In genomic region chr5:39074009-39074886, GRCh38 we compare ENCODE assay signal across 8 cellular contexts. TPM values are rescaled to one million over a fixed set of nuclear protein-coding genes. Genes with fewer than 3 reads are reported as not detected.
DNase-seq lines count a peak whose midpoint lies in the region; ATAC-seq lines count a peak whose summit lies in the region.

Gene RICTOR (minus strand): TSS chr5:39074399. CDS start chr5:39074377, 22 bp downstream.

- peak within 1 kb of the TSS; percentile 90 for H3K9ac ChIP-seq in mesendoderm (ENCODE audit: low read length)

- H3K27ac Mint-ChIP-seq in effector memory CD8-positive, alpha-beta T cell: peak within 1 kb of the TSS; percentile 97 to 98

- H3K4ac ChIP-seq in mesendoderm (ENCODE audit: low read depth, low read length): peak within 1 kb of the TSS; percentile 40

- no peaks in the 10 kb centered on the region for H3K79me1 ChIP-seq in mesendoderm (ENCODE audit: low read length)

- no peaks in the 10 kb centered on the region for H3K4me1 ChIP-seq in mesendoderm (ENCODE audit: control insufficient read depth, low read depth, low read length)

- DNase-seq in COLO829 (ENCODE audit: low spot score): peak; percentile 61
- peak; percentile 71 for DNase-seq in HT1080 (ENCODE audit: low read depth)
- peak; percentile 90 for DNase-seq in NOMO-1 (lab: John Stamatoyannopoulos, UW; ENCODE audit: unreplicated experiment in 2 of 2)
- DNase-seq in activated CD8-positive, alpha-beta memory T cell treated with anti-CD3 and anti-CD28 coated beads for 48 hours (ENCODE audit: low read depth in 2 of 3, low spot score in 2 of 3): peak; percentile 83 to 91 (median 89)
- peak; percentile 87 to 88 (median 87) for DNase-seq in effector memory CD8-positive, alpha-beta T cell
- peak; percentile 90 for DNase-seq in mesendoderm
- peak; percentile 85 for DNase-seq in stimulated activated CD8-positive, alpha-beta memory T cell treated with anti-CD3 and anti-CD28 coated beads, Interleukin-15, amount 100 ng/mL, for 1 hour (ENCODE audit: low read depth)

- peak within 1 kb of the TSS; percentile 97 for H3K56ac ChIP-seq in mesendoderm (ENCODE audit: low read length)

- ATAC-seq in GM21367 (IDR thresholded peaks at IDR 0.05; ENCODE audit: unreplicated experiment): peak; percentile 63
- peak; percentile 69 for ATAC-seq in effector memory CD8-positive, alpha-beta T cell (replicated peaks)

- peak within 1 kb of the TSS; percentile 35 for H3K23ac ChIP-seq in mesendoderm (ENCODE audit: low read length)

- H3K36me3 Mint-ChIP-seq in effector memory CD8-positive, alpha-beta T cell (ENCODE audit: insufficient read depth): peaks cover 22% of the 10 kb centered on the region

- no CpG with 5 or more reads among the region's 99 CpGs for WGBS in mesendoderm (ENCODE audit: extremely low coverage, insufficient coverage, low lambda C conversion rate)

- peak within 1 kb of the TSS; percentile 90 to 94 for H3K4me3 Mint-ChIP-seq in effector memory CD8-positive, alpha-beta T cell

- peaks cover 0 to 11% of the 10 kb centered on the region in 2 donors for H3K27me3 Mint-ChIP-seq in effector memory CD8-positive, alpha-beta T cell

- H3K4me1 Mint-ChIP-seq in effector memory CD8-positive, alpha-beta T cell (ENCODE audit: low read depth in 2 of 2): peaks cover 10 to 29% of the 10 kb centered on the region in 2 donors

- H3K18ac ChIP-seq in mesendoderm (ENCODE audit: low read length): peak within 1 kb of the TSS; percentile 81

- H3K36me3 ChIP-seq in mesendoderm (ENCODE audit: control insufficient read depth, insufficient read depth, low read length): no peaks in the 10 kb centered on the region

- no peak within 1 kb of the TSS for H4K5ac ChIP-seq in mesendoderm (ENCODE audit: low read length)

- H3K27me3 ChIP-seq in mesendoderm (ENCODE audit: insufficient read depth, low read length, poor library complexity): no peaks in the 10 kb centered on the region

- peak within 1 kb of the TSS; percentile 34 for H2BK120ac ChIP-seq in mesendoderm (ENCODE audit: low read depth, low read length)

- no peaks in the 10 kb centered on the region for H3K9me3 Mint-ChIP-seq in effector memory CD8-positive, alpha-beta T cell

- peak within 1 kb of the TSS; percentile 76 for H3K4me3 ChIP-seq in mesendoderm (ENCODE audit: low read length)

- peak within 1 kb of the TSS; percentile 99 for H3K27ac ChIP-seq in mesendoderm (ENCODE audit: low read depth, low read length)

- H2BK15ac ChIP-seq in mesendoderm (replicated peaks; ENCODE audit: low read depth): no peak within 1 kb of the TSS

- H4K8ac ChIP-seq in mesendoderm (ENCODE audit: low read depth, low read length): peak within 1 kb of the TSS; percentile 100

- peak within 1 kb of the TSS; percentile 81 for H3K4me2 ChIP-seq in mesendoderm (ENCODE audit: low read length)

- no peak within 1 kb of the TSS for H2BK5ac ChIP-seq in mesendoderm (ENCODE audit: low read length)

- H2AK5ac ChIP-seq in mesendoderm (ENCODE audit: low read length): no peak within 1 kb of the TSS

- H3K79me2 ChIP-seq in mesendoderm (ENCODE audit: control insufficient read depth, insufficient read depth, low read length): peaks cover 7% of the 10 kb centered on the region

RNA-seq across cellular contexts. Expression of gene RICTOR, which starts in this region (rescaled TPM):
- total RNA-seq in HT1080 (2014; rRNA removed; shearing (Covaris generic)): 7.4 and 8.2 TPM in 2 replicates
- 3.8 and 6.1 TPM in 2 replicates for polyA plus RNA-seq in HT1080 (2015; cell fraction: cytosol; rRNA removed)
- 27.2 and 29.9 TPM in 2 replicates for polyA plus RNA-seq in HT1080 (2015; cell fraction: nucleus; rRNA removed)
- 5.5 TPM for polyA plus RNA-seq in mesendoderm (2013, experiment 1 of 2)
- 5.4 TPM for polyA plus RNA-seq in mesendoderm (2013, experiment 2 of 2)

Comparison
In these comparisons a context has a peak if more than half of its experiments do, and no peak if none do; other contexts are left out.
1. Peak in every context shown above with its lines: DNase-seq, ATAC-seq, H3K4me3 ChIP-seq and H3K27ac ChIP-seq.